In genomic region chr14:94056579-94057308, GRCh38 we compare ENCODE assay signal across 10 cellular contexts. TPM values are rescaled to one million over a fixed set of nuclear protein-coding genes. Genes with fewer than 3 reads are reported as not detected.
DNase-seq lines count a peak whose midpoint lies in the region; ATAC-seq and TF ChIP-seq lines count a peak whose summit lies in the region.
"Had no signal": no experiment of that assay in that cellular context is flagged by ENCODE, and none has a peak within 500 bp of the region (broad histone marks: within the 10 kb centered on the region; RNA-seq: fewer than 3 reads in every experiment).

No MANE protein-coding gene starts in this region.

- H3K36me3 ChIP-seq in psoas muscle (ENCODE audit: insufficient read depth in 1 of 2, low read depth in 1 of 2) (peaks cover 8 to 98% of the 10 kb centered on the region in 2 donors), gastrocnemius medialis (peaks cover 0 to 93% of the 10 kb centered on the region in 2 donors)

- intact Hi-C loops in activated CD4-positive, alpha-beta T cell treated with anti-CD3 and anti-CD28 coated beads, Interleukin-2, amount 10 ng/mL, durations not matched to agents 24 days and 14 days (cut with micrococcal nuclease), result loop anchor here (1.0 kb wide), 2 partner anchors 25 to 73 kb away; partner anchors contain the start of genes DDX24, IFI27L1 and IFI27L2
- intact Hi-C loops in psoas muscle (cut with DNase I) (no loop called here), gastrocnemius medialis (cut with DNase I; ENCODE audit: low total_unique reads) (no loop called here)

- H3K9me3 Mint-ChIP-seq in activated CD4-positive, alpha-beta T cell treated with anti-CD3 and anti-CD28 coated beads, Interleukin-2, amount 10 ng/mL, durations not matched to agents 24 days and 14 days, result no peaks in the 10 kb centered on the region
- no peaks in the 10 kb centered on the region for H3K9me3 Mint-ChIP-seq in activated CD4-positive, alpha-beta memory T cell treated with anti-CD3 and anti-CD28 coated beads, Interleukin-2, amount 10 ng/mL, durations not matched to agents 7 days and 5 days

- peaks cover 80% of the 10 kb centered on the region for H3K36me3 Mint-ChIP-seq in activated CD4-positive, alpha-beta T cell treated with anti-CD3 and anti-CD28 coated beads, Interleukin-2, amount 10 ng/mL, durations not matched to agents 24 days and 14 days (ENCODE audit: low read depth)
- H3K36me3 Mint-ChIP-seq in activated CD4-positive, alpha-beta memory T cell treated with anti-CD3 and anti-CD28 coated beads, Interleukin-2, amount 10 ng/mL, durations not matched to agents 7 days and 5 days (ENCODE audit: low read depth), result peaks cover 89% of the 10 kb centered on the region

- peak overlapping the region; percentile 73 for H3K27ac Mint-ChIP-seq in activated CD4-positive, alpha-beta T cell treated with anti-CD3 and anti-CD28 coated beads, Interleukin-2, amount 10 ng/mL, durations not matched to agents 24 days and 14 days
- H3K27ac Mint-ChIP-seq in activated CD4-positive, alpha-beta memory T cell treated with anti-CD3 and anti-CD28 coated beads, Interleukin-2, amount 10 ng/mL, durations not matched to agents 7 days and 5 days, result peak overlapping the region; percentile 83

- TF ChIP-seq POLR2A in gastrocnemius medialis (IDR thresholded peaks at IDR 0.05), result no peak

- 80 to 92% (median 82%) methylated on average over 6 of the region's 6 CpGs for WGBS in psoas muscle, 3 donors

- ATAC-seq in HG02678 (IDR thresholded peaks at IDR 0.05; ENCODE audit: unreplicated experiment) (peak; percentile 81), psoas muscle (no peak), gastrocnemius medialis (no peak)

- peak; percentile 86 for DNase-seq in activated CD4-positive, alpha-beta T cell treated with anti-CD3 and anti-CD28 coated beads, Interleukin-2, amount 10 ng/mL, durations not matched to agents 24 days and 14 days
- DNase-seq in activated CD4-positive, alpha-beta T cell treated with anti-CD3 and anti-CD28 coated beads, Interleukin-2, amount 50 U/mL, for 4 hours, result no peak
- DNase-seq in activated CD4-positive, alpha-beta memory T cell treated with anti-CD3 and anti-CD28 coated beads, Interleukin-2, amount 10 ng/mL, durations not matched to agents 7 days and 5 days, result peak; percentile 56
- DNase-seq in psoas muscle, result no peak
- DNase-seq in G401 (ENCODE audit: low spot score), result no peak
- DNase-seq in NCI-H446 treated with DMSO at 0.1 percent for 48 hours (lab: John Stamatoyannopoulos, UW), result no peak
- DNase-seq in gastrocnemius medialis, result no peak
- DNase-seq: sigmoid colon had no signal

- in situ Hi-C loops in G401 (cut with HindIII; ENCODE audit: low sequenced_read_pairs) (no loop called here), gastrocnemius medialis (cut with MboI; ENCODE audit: low sequenced_read_pairs in 4 of 4) (no loop called here)

- no peak for TF ChIP-seq CTCF in psoas muscle (IDR thresholded peaks at IDR 0.05)
- no peak for TF ChIP-seq CTCF in gastrocnemius medialis (IDR thresholded peaks at IDR 0.05 in 4 of 5, conservative IDR thresholded peaks at IDR 0.05 in 1 of 5)

- H3K27ac ChIP-seq in psoas muscle (peak overlapping the region; percentile 10), gastrocnemius medialis (no peak overlapping the region)
- H3K27ac ChIP-seq: sigmoid colon had no signal

- no peaks in the 10 kb centered on the region for H3K27me3 Mint-ChIP-seq in activated CD4-positive, alpha-beta T cell treated with anti-CD3 and anti-CD28 coated beads, Interleukin-2, amount 10 ng/mL, durations not matched to agents 24 days and 14 days
- no peaks in the 10 kb centered on the region for H3K27me3 Mint-ChIP-seq in activated CD4-positive, alpha-beta memory T cell treated with anti-CD3 and anti-CD28 coated beads, Interleukin-2, amount 10 ng/mL, durations not matched to agents 7 days and 5 days

- H3K4me3 ChIP-seq in psoas muscle, result no peak overlapping the region
- no peak overlapping the region for H3K4me3 ChIP-seq in gastrocnemius medialis
- H3K4me3 ChIP-seq: sigmoid colon had no signal

- CTCF ChIA-PET in activated CD4-positive, alpha-beta memory T cell treated with anti-CD3 and anti-CD28 coated beads, Interleukin-2, amount 10 ng/mL, durations not matched to agents 7 days and 5 days (lab: Charles Lee), result interaction anchor here (0.9 to 3.7 kb wide), 9 partner anchors 21 to 117 kb away, joined by 3 to 21 read pairs (median 5); partner anchors contain the start of genes DDX24, IFI27L1 and IFI27L2

- peaks cover 53% of the 10 kb centered on the region for H3K4me1 Mint-ChIP-seq in activated CD4-positive, alpha-beta T cell treated with anti-CD3 and anti-CD28 coated beads, Interleukin-2, amount 10 ng/mL, durations not matched to agents 24 days and 14 days
- peaks cover 65% of the 10 kb centered on the region for H3K4me1 Mint-ChIP-seq in activated CD4-positive, alpha-beta memory T cell treated with anti-CD3 and anti-CD28 coated beads, Interleukin-2, amount 10 ng/mL, durations not matched to agents 7 days and 5 days

- peak overlapping the region; percentile 45 for H3K4me3 Mint-ChIP-seq in activated CD4-positive, alpha-beta T cell treated with anti-CD3 and anti-CD28 coated beads, Interleukin-2, amount 10 ng/mL, durations not matched to agents 24 days and 14 days
- peak overlapping the region; percentile 7 for H3K4me3 Mint-ChIP-seq in activated CD4-positive, alpha-beta memory T cell treated with anti-CD3 and anti-CD28 coated beads, Interleukin-2, amount 10 ng/mL, durations not matched to agents 7 days and 5 days

- H3K4me1 ChIP-seq in psoas muscle (peaks cover 30% of the 10 kb centered on the region), gastrocnemius medialis (peaks cover 12 to 13% of the 10 kb centered on the region in 2 donors)

- POLR2A ChIA-PET in activated CD4-positive, alpha-beta memory T cell treated with anti-CD3 and anti-CD28 coated beads, Interleukin-2, amount 10 ng/mL, durations not matched to agents 7 days and 5 days (lab: Charles Lee), result interaction anchor here (0.8 to 3.5 kb wide), 10 partner anchors 9 to 94 kb away, joined by 3 to 54 read pairs (median 4); partner anchors contain the start of genes DDX24, IFI27L1 and IFI27L2

- H3K27me3 ChIP-seq in psoas muscle (ENCODE audit: insufficient read depth in 3 of 3, low read length in 2 of 3) (no peaks in the 10 kb centered on the region), gastrocnemius medialis (no peaks in the 10 kb centered on the region)
- H3K27me3 ChIP-seq: sigmoid colon had no signal

- H3K9me3 ChIP-seq in psoas muscle (no peaks in the 10 kb centered on the region), gastrocnemius medialis (no peaks in the 10 kb centered on the region)
- H3K9me3 ChIP-seq: sigmoid colon had no signal

RNA-seq across cellular contexts. Expression of gene DDX24, which starts 24.3 kb away (rescaled TPM):
- 262 and 286 TPM in 2 replicates for total RNA-seq in activated CD4-positive, alpha-beta T cell treated with anti-CD3 and anti-CD28 coated beads, Interleukin-2, amount 10 ng/mL, durations not matched to agents 24 days and 14 days
- 100 to 1,000 TPM; 210 to 216 TPM for total RNA-seq in activated CD4-positive, alpha-beta memory T cell treated with anti-CD3 and anti-CD28 coated beads, Interleukin-2, amount 10 ng/mL, durations not matched to agents 7 days and 5 days
- total RNA-seq in psoas muscle, result 100 to 1,000 TPM; 145 to 190 (median 171) TPM
- 100 to 1,000 TPM in 1 of 3 donors, 10 to 100 TPM in 2; 66.5 to 124 (median 79.7) TPM for polyA plus RNA-seq in psoas muscle
- total RNA-seq in G401 (2014; rRNA removed; shearing (Covaris generic)), result 98.8 and 145 TPM in 2 replicates
- 100 to 1,000 TPM; 106 to 200 (median 128) TPM for total RNA-seq in gastrocnemius medialis

RNA-seq across cellular contexts. Expression of gene IFI27L1, which starts 24.4 kb away (rescaled TPM):
- 24.0 and 28.0 TPM in 2 replicates for total RNA-seq in activated CD4-positive, alpha-beta T cell treated with anti-CD3 and anti-CD28 coated beads, Interleukin-2, amount 10 ng/mL, durations not matched to agents 24 days and 14 days
- total RNA-seq in activated CD4-positive, alpha-beta memory T cell treated with anti-CD3 and anti-CD28 coated beads, Interleukin-2, amount 10 ng/mL, durations not matched to agents 7 days and 5 days, result 10 to 100 TPM; 49.5 to 51.0 TPM
- total RNA-seq in psoas muscle (10 to 100 TPM in 1 of 4 donors, 1 to 10 TPM in 3; 6.5 to 14.4 (median 7.8) TPM), gastrocnemius medialis (10 to 100 TPM in 1 of 4 donors, 1 to 10 TPM in 3; 7.1 to 10.3 (median 8.3) TPM)
- polyA plus RNA-seq in psoas muscle, result 10 to 100 TPM; 10.4 to 15.0 (median 10.6) TPM
- total RNA-seq in G401 (2014; rRNA removed; shearing (Covaris generic)), result 7.9 and 20.6 TPM in 2 replicates

RNA-seq across cellular contexts. Expression of gene OTUB2, which starts 30.6 kb away (rescaled TPM):
- 1.3 and 1.7 TPM in 2 replicates for total RNA-seq in activated CD4-positive, alpha-beta T cell treated with anti-CD3 and anti-CD28 coated beads, Interleukin-2, amount 10 ng/mL, durations not matched to agents 24 days and 14 days
- 1 to 10 TPM; 7.3 to 7.9 TPM for total RNA-seq in activated CD4-positive, alpha-beta memory T cell treated with anti-CD3 and anti-CD28 coated beads, Interleukin-2, amount 10 ng/mL, durations not matched to agents 7 days and 5 days
- total RNA-seq in psoas muscle (under 1 TPM; 0.06 to 0.15 (median 0.10) TPM), gastrocnemius medialis (under 1 TPM in 1 of 4 donors, not detected in 3; 0.11 TPM)
- under 1 TPM; 0.04 to 0.96 (median 0.09) TPM for polyA plus RNA-seq in psoas muscle
- total RNA-seq in G401 (2014; rRNA removed; shearing (Covaris generic)), result 1.5 and 3.3 TPM in 2 replicates

RNA-seq across cellular contexts. Expression of gene IFI27, which starts 53.8 kb away (rescaled TPM):
- 66.9 and 67.3 TPM in 2 replicates for total RNA-seq in activated CD4-positive, alpha-beta T cell treated with anti-CD3 and anti-CD28 coated beads, Interleukin-2, amount 10 ng/mL, durations not matched to agents 24 days and 14 days
- 100 to 1,000 TPM; 184 to 186 TPM for total RNA-seq in activated CD4-positive, alpha-beta memory T cell treated with anti-CD3 and anti-CD28 coated beads, Interleukin-2, amount 10 ng/mL, durations not matched to agents 7 days and 5 days
- total RNA-seq in psoas muscle (100 to 1,000 TPM in 1 of 4 donors, 10 to 100 TPM in 3; 52.8 to 119 (median 82.2) TPM), gastrocnemius medialis (100 to 1,000 TPM in 3 of 4 donors, 10 to 100 TPM in 1; 65.6 to 179 (median 123) TPM)
- polyA plus RNA-seq in psoas muscle, result 100 to 1,000 TPM in 2 of 3 donors, 10 to 100 TPM in 1; 93.5 to 229 (median 208) TPM
- not detected in 2 replicates for total RNA-seq in G401 (2014; rRNA removed; shearing (Covaris generic))

RNA-seq across cellular contexts. Expression of gene CCDC197, which starts 59.6 kb away (rescaled TPM):
- total RNA-seq in activated CD4-positive, alpha-beta T cell treated with anti-CD3 and anti-CD28 coated beads, Interleukin-2, amount 10 ng/mL, durations not matched to agents 24 days and 14 days, result not detected in 2 replicates
- under 1 TPM in 1 of 2 experiments, not detected in 1; 0.45 TPM for total RNA-seq in activated CD4-positive, alpha-beta memory T cell treated with anti-CD3 and anti-CD28 coated beads, Interleukin-2, amount 10 ng/mL, durations not matched to agents 7 days and 5 days
- total RNA-seq in psoas muscle (1 to 10 TPM in 3 of 4 donors, under 1 TPM in 1; 0.71 to 3.9 (median 2.2) TPM), gastrocnemius medialis (under 1 TPM in 2 of 4 donors, not detected in 2; 0.56 to 0.61 TPM)
- under 1 TPM; 0.04 to 0.69 (median 0.61) TPM for polyA plus RNA-seq in psoas muscle
- total RNA-seq in G401 (2014; rRNA removed; shearing (Covaris generic)), result not detected in 2 replicates
- total RNA-seq: sigmoid colon, urinary bladder had no signal
- polyA plus RNA-seq: sigmoid colon, urinary bladder had no signal

Comparison
In these comparisons a context has a peak if more than half of its experiments do, and no peak if none do; other contexts are left out.
1. DNase-seq: peak in activated CD4-positive, alpha-beta T cell treated with anti-CD3 and anti-CD28 coated beads, Interleukin-2, amount 10 ng/mL, durations not matched to agents 24 days and 14 days (single experiment) and activated CD4-positive, alpha-beta memory T cell treated with anti-CD3 and anti-CD28 coated beads, Interleukin-2, amount 10 ng/mL, durations not matched to agents 7 days and 5 days (single experiment); none in activated CD4-positive, alpha-beta T cell treated with anti-CD3 and anti-CD28 coated beads, Interleukin-2, amount 50 U/mL, for 4 hours (0 of 2), psoas muscle (0 of 2), G401 (single experiment), NCI-H446 treated with DMSO at 0.1 percent for 48 hours (single experiment) and gastrocnemius medialis (0 of 2).